Comparison of ENCODE assay signal across 7 cellular contexts in the genomic region with DNA sequence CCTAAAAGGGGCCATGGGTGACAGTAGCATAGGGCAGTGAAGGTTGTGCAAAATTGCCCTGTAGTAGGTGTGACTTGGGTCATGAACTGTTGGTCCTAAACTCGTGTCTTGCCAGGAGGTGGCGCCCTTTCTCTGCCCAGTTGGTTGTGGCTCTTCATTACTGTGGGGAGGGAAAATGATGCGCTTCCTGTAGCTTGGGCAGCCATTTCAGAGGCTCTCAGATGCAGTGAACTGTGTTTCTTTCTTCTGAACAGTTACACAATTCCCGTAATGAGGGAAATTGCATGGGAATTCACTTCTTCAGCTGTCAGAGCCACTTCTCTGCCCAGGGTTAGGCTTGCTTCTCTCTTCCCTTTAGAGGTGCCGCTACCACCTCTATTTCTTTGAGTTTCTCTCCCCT.
DNase-seq lines count a peak whose midpoint lies in the region; ATAC-seq, FAIRE-seq and TF ChIP-seq lines count a peak whose summit lies in the region.

No MANE protein-coding gene starts in this region.

- H3K4me1 ChIP-seq in adipocyte (ENCODE audit: control insufficient read depth, insufficient read depth, low read length) (no peaks in the 10 kb centered on the region), kidney (ENCODE audit: control insufficient read depth in 1 of 2, insufficient read depth in 1 of 2, low read depth in 1 of 2, low read length in 2 of 2) (no peaks in the 10 kb centered on the region)

- peak; percentile 25 for TF ChIP-seq CTCF in kidney (IDR thresholded peaks at IDR 0.05; ENCODE audit: borderline replicate concordance, extremely low read depth, insufficient read depth)

- no peak overlapping the region for H3K9ac ChIP-seq in adipocyte (ENCODE audit: low read length)
- H3K9ac ChIP-seq in kidney (ENCODE audit: low read length in 2 of 2), result no peak overlapping the region

- no peaks in the 10 kb centered on the region for H3K27me3 ChIP-seq in adipocyte (replicated peaks; ENCODE audit: control insufficient read depth, insufficient read depth, low read length)

- H3K36me3 ChIP-seq in adipocyte (ENCODE audit: control insufficient read depth, insufficient read depth, low read length, severe bottlenecking), result no peaks in the 10 kb centered on the region
- H3K36me3 ChIP-seq in kidney (ENCODE audit: control insufficient read depth in 1 of 2, insufficient read depth in 2 of 2, low read length in 2 of 2), result no peaks in the 10 kb centered on the region

- no peak for FAIRE-seq in kidney (lab: Jason Lieb, UNC)

- H3K4me3 ChIP-seq in adipocyte (ENCODE audit: low read length) (no peak overlapping the region), kidney (ENCODE audit: low read length in 2 of 2) (no peak overlapping the region)

- no peak overlapping the region for H3K27ac ChIP-seq in kidney (ENCODE audit: low read depth in 2 of 2, low read length in 2 of 2)

- H3K9me3 ChIP-seq in adipocyte (ENCODE audit: control insufficient read depth, low read length) (no peaks in the 10 kb centered on the region), kidney (ENCODE audit: control insufficient read depth in 1 of 2, low read length in 2 of 2) (no peaks in the 10 kb centered on the region)

- peak; percentile 80 for ATAC-seq in GM21360 (IDR thresholded peaks at IDR 0.05; ENCODE audit: unreplicated experiment)

- peak; percentile 63 for DNase-seq in GM03348 (ENCODE audit: low spot score)
- peak; percentile 66 for DNase-seq in HT1080 (ENCODE audit: low read depth)
- DNase-seq in NCI-H82 treated with DMSO at 0.1 percent for 48 hours (lab: John Stamatoyannopoulos, UW; ENCODE audit: unreplicated experiment), result peak; percentile 78
- peak; percentile 26 for DNase-seq in adipocyte (ENCODE audit: low read depth)
- no peak for DNase-seq in kidney
- peak; percentile 86 for DNase-seq in stimulated activated CD8-positive, alpha-beta memory T cell treated with anti-CD3 and anti-CD28 coated beads, Interleukin-4, amount 100 ng/mL, for 48 hours

- intact Hi-C loops in kidney (cut with DNase I), result no loop called here
